10 cellular contexts compared by ENCODE assay signal in the genomic region with DNA sequence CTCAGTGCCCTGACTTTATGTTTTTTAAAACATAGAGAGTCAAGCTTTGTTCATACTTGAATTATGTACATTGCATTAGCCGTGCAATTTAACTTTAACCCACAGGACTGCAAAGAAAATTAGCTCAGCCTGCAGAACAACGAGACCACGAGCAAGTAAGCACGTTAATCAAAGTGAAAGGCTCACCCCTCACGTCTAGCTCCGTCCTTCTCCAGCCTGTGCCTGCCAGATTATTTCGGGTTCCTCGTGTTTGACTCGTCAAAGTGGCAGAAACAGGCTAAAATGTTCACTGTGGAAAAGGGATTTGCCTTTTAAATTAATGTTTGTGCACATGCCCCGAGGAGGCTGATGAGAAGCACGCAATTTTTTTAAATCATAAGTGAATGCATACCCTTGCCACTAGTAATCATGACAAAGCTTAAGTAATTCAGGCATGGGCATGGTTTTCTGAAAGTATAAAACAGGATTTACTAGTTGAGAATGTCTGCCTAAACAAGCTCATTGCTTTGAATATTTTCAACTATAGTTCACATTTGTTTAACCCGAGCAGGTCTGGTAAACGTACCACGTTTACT. TPM values are rescaled to one million over a fixed set of nuclear protein-coding genes. Genes with fewer than 3 reads are reported as not detected.
A peak's percentile ranks its signal among the peaks of the same experiment; 100 is the strongest.
DNase-seq lines count a peak whose midpoint lies in the region; TF ChIP-seq lines count a peak whose summit lies in the region.
"Had no signal": no experiment of that assay in that cellular context is flagged by ENCODE, and none has a peak within 500 bp of the region (broad histone marks: within the 10 kb centered on the region; RNA-seq: fewer than 3 reads in every experiment).

No MANE protein-coding gene starts in this region.

- H3K27me3 ChIP-seq in DOHH2 (ENCODE audit: control insufficient read depth, low read length) (no peaks in the 10 kb centered on the region), rectal smooth muscle tissue (ENCODE audit: control insufficient read depth, insufficient read depth, low read length) (no peaks in the 10 kb centered on the region), right atrium auricular region (no peaks in the 10 kb centered on the region)
- H3K27me3 ChIP-seq: cardiac muscle cell had no signal

- peak overlapping the region; percentile 86 for H3K4me2 ChIP-seq in DOHH2 (ENCODE audit: low read length)

- H3K27ac ChIP-seq in DOHH2 (ENCODE audit: low read depth, low read length) = no peak overlapping the region
- H3K27ac ChIP-seq in coronary artery = peak overlapping the region; percentile 33 to 52
- H3K27ac ChIP-seq in rectal smooth muscle tissue (ENCODE audit: low read depth, low read length) = peak overlapping the region; percentile 41
- no peak overlapping the region for H3K27ac ChIP-seq in right atrium auricular region
- H3K27ac ChIP-seq: cardiac muscle cell had no signal

- H3K9ac ChIP-seq in rectal smooth muscle tissue (ENCODE audit: low read length) = no peak overlapping the region

- no peaks in the 10 kb centered on the region for H4K20me1 ChIP-seq in DOHH2 (ENCODE audit: control insufficient read depth, insufficient read depth, low read depth, low read length)

- no peaks in the 10 kb centered on the region for H3K9me3 ChIP-seq in DOHH2 (ENCODE audit: control insufficient read depth, insufficient read depth, low read length)
- no peaks in the 10 kb centered on the region for H3K9me3 ChIP-seq in right atrium auricular region

- peaks cover 6% of the 10 kb centered on the region for H3K79me2 ChIP-seq in DOHH2 (ENCODE audit: control insufficient read depth, low read length)

- H3K9me2 ChIP-seq in DOHH2 (replicated peaks; ENCODE audit: control insufficient read depth, low read length) = no peaks in the 10 kb centered on the region

- H3K4me1 ChIP-seq in DOHH2 (ENCODE audit: control insufficient read depth, low read length) (peaks cover 74% of the 10 kb centered on the region), rectal smooth muscle tissue (ENCODE audit: control insufficient read depth, insufficient read depth, low read length) (peaks cover 6% of the 10 kb centered on the region), right atrium auricular region (no peaks in the 10 kb centered on the region)

- DNase-seq in NCI-H526 (lab: John Stamatoyannopoulos, UW) (peak; percentile 85 to 91), coronary artery (ENCODE audit: low spot score) (no peak), right atrium auricular region (ENCODE audit: low spot score) (no peak), mucosa of gallbladder (ENCODE audit: low spot score) (no peak), AG08395 (ENCODE audit: low spot score) (no peak)
- DNase-seq in activated CD8-positive, alpha-beta memory T cell treated with anti-CD3 and anti-CD28 coated beads for 24 hours = no peak
- DNase-seq: stimulated activated CD4-positive, alpha-beta T cell treated with anti-CD3 and anti-CD28 coated beads, Interleukin-2, amount 100 ng/mL, for 48 hours had no signal

- no peaks in the 10 kb centered on the region for H3K36me3 ChIP-seq in DOHH2 (ENCODE audit: control insufficient read depth, low read length)
- peaks cover 3% of the 10 kb centered on the region for H3K36me3 ChIP-seq in rectal smooth muscle tissue (ENCODE audit: control insufficient read depth, insufficient read depth, low read length)
- H3K36me3 ChIP-seq in right atrium auricular region = peaks cover 3% of the 10 kb centered on the region
- H3K36me3 ChIP-seq: cardiac muscle cell had no signal

- TF ChIP-seq CTCF in DOHH2 (IDR thresholded peaks at IDR 0.05; ENCODE audit: low read depth, low read length, poor library complexity, severe bottlenecking) = no peak
- TF ChIP-seq CTCF in coronary artery (IDR thresholded peaks at IDR 0.05) = no peak
- TF ChIP-seq CTCF in right atrium auricular region (IDR thresholded peaks at IDR 0.05) = no peak

- H3F3A ChIP-seq in DOHH2 (ENCODE audit: control insufficient read depth, insufficient read depth) = peaks cover 7% of the 10 kb centered on the region; the same call in 1 of the 2 replicates

- H3K4me3 ChIP-seq in DOHH2 (ENCODE audit: low read length) = peak overlapping the region; percentile 74
- peak overlapping the region; percentile 35 for H3K4me3 ChIP-seq in coronary artery
- H3K4me3 ChIP-seq in rectal smooth muscle tissue (ENCODE audit: low read length) = peak overlapping the region; percentile 38
- H3K4me3 ChIP-seq in right atrium auricular region = no peak overlapping the region
- H3K4me3 ChIP-seq: cardiac muscle cell had no signal

RNA-seq across cellular contexts. Expression of a gene that starts 15.3 kb away (rescaled TPM):
- 100 to 1,000 TPM; 120 to 127 TPM for total RNA-seq in right atrium auricular region
- 159 TPM for total RNA-seq in mucosa of gallbladder

Comparison
In these comparisons a context has a peak if more than half of its experiments do, and no peak if none do; other contexts are left out.
1. H3K27ac ChIP-seq: peak in coronary artery (2 of 2) and rectal smooth muscle tissue (single experiment); none in DOHH2 (single experiment) and right atrium auricular region (0 of 2).
2. H3K4me3 ChIP-seq: peak in DOHH2 (single experiment), coronary artery (single experiment) and rectal smooth muscle tissue (single experiment); none in right atrium auricular region (0 of 2).
3. DNase-seq: peak in NCI-H526 (2 of 2); none in coronary artery (single experiment), right atrium auricular region (single experiment), activated CD8-positive, alpha-beta memory T cell treated with anti-CD3 and anti-CD28 coated beads for 24 hours (single experiment), mucosa of gallbladder (single experiment) and AG08395 (single experiment).